Comparison of ENCODE assay signal across 28 cellular contexts in genomic region chr10:112151640-112152039, GRCh38.
"Had no signal": no experiment of that assay in that cellular context is flagged by ENCODE, and none has a peak within 500 bp of the region (broad histone marks: within the 10 kb centered on the region; RNA-seq: fewer than 3 reads in every experiment).

No MANE protein-coding gene starts in this region.

- FAIRE-seq: endometrium, islet of Langerhans had no signal

- ATAC-seq: effector memory CD8-positive, alpha-beta T cell; esophagus mucosa; heart right ventricle; left cardiac atrium; left lung; naive thymus-derived CD4-positive, alpha-beta T cell; sciatic nerve; stimulated activated naive CD8-positive, alpha-beta T cell treated with anti-CD3 and anti-CD28 coated beads, Interleukin-15, amount 100 ng/mL, for 72 hours had no signal

- DNase-seq: cortex of kidney; effector memory CD8-positive, alpha-beta T cell; foreskin melanocyte; glutamatergic neuron; heart right ventricle; hippocampal formation; left cardiac atrium; left lung; mesenchymal stem cell; midbrain; naive thymus-derived CD4-positive, alpha-beta T cell; nucleus accumbens; stimulated activated CD4-positive, alpha-beta T cell treated with anti-CD3 and anti-CD28 coated beads, Interleukin-12 subunit alpha, Interleukin-12 subunit beta, amount 100 ng/mL, for 4 hours; stimulated activated CD4-positive, alpha-beta T cell treated with anti-CD3 and anti-CD28 coated beads, Interleukin-1b, Interleukin-23, amount 100 ng/mL, for 48 hours; stimulated activated CD4-positive, alpha-beta T cell treated with anti-CD3 and anti-CD28 coated beads, Interleukin-4, amount 100 ng/mL, for 1 hour; stimulated activated CD8-positive, alpha-beta memory T cell treated with anti-CD3 and anti-CD28 coated beads, Interleukin-4, amount 100 ng/mL, for 48 hours; stimulated activated naive CD4-positive, alpha-beta T cell; stimulated activated naive CD8-positive, alpha-beta T cell treated with anti-CD3 and anti-CD28 coated beads, Interleukin-15, amount 100 ng/mL, for 72 hours; thyroid gland had no signal

- H3K27me3 ChIP-seq: heart right ventricle, left lung, right atrium auricular region, thyroid gland, vagina had no signal

- H3K4me3 ChIP-seq: heart right ventricle, left lung, prostate gland, right atrium auricular region, smooth muscle cell, thyroid gland, vagina had no signal

- H3K4me1 ChIP-seq: heart right ventricle, left lung, prostate gland, right atrium auricular region, thyroid gland, vagina had no signal

- H3K4me2 ChIP-seq: smooth muscle cell had no signal

- H3K27ac ChIP-seq: epithelial cell of prostate, heart right ventricle, left lung, prostate gland, right atrium auricular region, thyroid gland, vagina had no signal

- H3K9me3 ChIP-seq: heart right ventricle, left lung, prostate gland, right atrium auricular region, thyroid gland, vagina had no signal
